In the genomic region with DNA sequence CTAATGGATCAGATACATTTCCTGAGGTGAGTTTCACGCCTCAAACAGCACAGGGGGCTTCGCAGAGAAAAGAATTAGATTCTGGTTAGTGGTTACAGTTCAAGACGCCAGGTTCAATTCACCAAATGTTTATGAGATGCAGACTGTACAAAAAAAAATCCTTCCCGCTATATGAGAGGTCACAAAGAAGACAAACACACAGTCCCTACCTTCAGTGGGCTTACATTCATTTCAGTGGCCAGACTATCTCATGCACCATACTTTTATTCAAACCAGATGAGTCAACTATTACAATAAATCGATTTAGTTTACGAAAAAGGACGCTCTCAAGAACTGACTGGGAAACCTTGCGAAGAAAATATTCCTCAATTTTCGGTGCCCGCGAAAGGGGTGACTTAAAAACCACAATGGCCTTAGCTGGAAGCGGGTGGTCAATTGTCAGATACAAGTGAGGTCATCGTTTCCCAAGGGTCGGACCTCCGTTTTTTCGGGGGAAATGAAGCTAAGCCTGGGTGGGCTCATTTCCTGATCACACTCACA, we compare ENCODE assay signal across 8 cellular contexts. TPM values are rescaled to one million over a fixed set of nuclear protein-coding genes. Genes with fewer than 3 reads are reported as not detected.
A peak's percentile ranks its signal among the peaks of the same experiment; 100 is the strongest.
DNase-seq lines count a peak whose midpoint lies in the region; ATAC-seq, FAIRE-seq and TF ChIP-seq lines count a peak whose summit lies in the region.

No MANE protein-coding gene starts in this region.

- no peak for FAIRE-seq in HTR-8/SVneo (lab: Jason Lieb, UNC)

- WGBS in ovary, 3 donors, result 42 to 47% (median 44%) methylated on average over 16 of the region's 16 CpGs

- peak overlapping the region; percentile 94 for H3K4me3 Mint-ChIP-seq in Calu3 (ENCODE audit: low read depth, unreplicated experiment)

- intact Hi-C loops in Calu3 (cut with micrococcal nuclease; ENCODE audit: unreplicated experiment) (loop anchor here (5.0 kb wide), 1 partner anchor 131 kb away; no protein-coding TSS in a partner anchor), PC-3 (cut with micrococcal nuclease) (no loop called here), ovary (cut with DNase I) (loop anchor here in 1 of 4 donors (10.0 kb wide), 1 partner anchor 128 kb away; no protein-coding TSS in a partner anchor)

- peaks cover 31% of the 10 kb centered on the region for H3K36me3 Mint-ChIP-seq in Calu3 (ENCODE audit: insufficient read depth, unreplicated experiment)

- TF ChIP-seq CTCF in Calu3 (IDR thresholded peaks at IDR 0.05; ENCODE audit: unreplicated experiment) (no peak), PC-3 (conservative IDR thresholded peaks at IDR 0.05; ENCODE audit: low read depth, low read length) (no peak), epithelial cell of esophagus (IDR thresholded peaks at IDR 0.05; ENCODE audit: insufficient read depth, low read depth, low read length, missing control alignments) (no peak), ovary (IDR thresholded peaks at IDR 0.05) (no peak)

- CTCF ChIA-PET in Calu3 (lab: Charles Lee), result no interaction called here
- CTCF ChIA-PET in PC-3 (lab: Charles Lee), result no interaction called here

- peak overlapping the region; percentile 94 for H3K4me2 ChIP-seq in PC-3 (ENCODE audit: low read length)

- peaks cover 68% of the 10 kb centered on the region for H3K79me2 ChIP-seq in PC-3 (ENCODE audit: low read length)

- H3K4me1 Mint-ChIP-seq in Calu3 (ENCODE audit: low read depth, unreplicated experiment), result peaks cover 14% of the 10 kb centered on the region

- H3K27ac ChIP-seq in PC-3 (ENCODE audit: low read length) (peak overlapping the region; percentile 54), ovary (no peak overlapping the region)

- H3K9ac ChIP-seq in PC-3 (ENCODE audit: low read length), result peak overlapping the region; percentile 96

- no peak for TF ChIP-seq POLR2A in ovary (IDR thresholded peaks at IDR 0.05)

- H4K20me1 ChIP-seq in PC-3 (ENCODE audit: low read length), result peaks cover 12% of the 10 kb centered on the region

- no peaks in the 10 kb centered on the region for H3K9me3 Mint-ChIP-seq in Calu3 (ENCODE audit: low read depth, unreplicated experiment)

- peak overlapping the region; percentile 93 for H3K27ac Mint-ChIP-seq in Calu3 (ENCODE audit: unreplicated experiment)

- no peaks in the 10 kb centered on the region for H3K9me3 ChIP-seq in PC-3 (ENCODE audit: low read length)
- H3K9me3 ChIP-seq in ovary, result no peaks in the 10 kb centered on the region

- POLR2A ChIA-PET in PC-3 (lab: Charles Lee; ENCODE audit: unreplicated experiment), result no interaction called here

- no peaks in the 10 kb centered on the region for H3F3A ChIP-seq in PC-3 (ENCODE audit: low read length, unreplicated experiment)

- peaks cover 20% of the 10 kb centered on the region for H3K4me1 ChIP-seq in PC-3 (ENCODE audit: insufficient read depth, low read length)
- peaks cover 9% of the 10 kb centered on the region for H3K4me1 ChIP-seq in ovary (ENCODE audit: insufficient read depth)

- no peak for ATAC-seq in PC-3

- H3K27me3 Mint-ChIP-seq in Calu3 (ENCODE audit: unreplicated experiment), result no peaks in the 10 kb centered on the region

- no peak for TF ChIP-seq EP300 in ovary (IDR thresholded peaks at IDR 0.05)

- H3K9me2 ChIP-seq in PC-3 (replicated peaks; ENCODE audit: low read length), result no peaks in the 10 kb centered on the region

- H3K27me3 ChIP-seq in PC-3 (ENCODE audit: low read length) (no peaks in the 10 kb centered on the region), ovary (no peaks in the 10 kb centered on the region)

- DNase-seq in Calu3 (no peak), PC-3 (no peak), epithelial cell of esophagus (ENCODE audit: low read depth) (no peak), ovary (no peak), HuH-7.5 (ENCODE audit: low spot score) (no peak), HTR-8/SVneo (ENCODE audit: insufficient read length, low spot score) (no peak), NAMALWA (ENCODE audit: low spot score) (no peak), NCI-H2196 treated with DMSO at 0.1 percent for 48 hours (lab: John Stamatoyannopoulos, UW; ENCODE audit: unreplicated experiment) (no peak)

- H2AFZ ChIP-seq in PC-3 (ENCODE audit: low read length), result peak overlapping the region; percentile 99

- H3K36me3 ChIP-seq in PC-3 (ENCODE audit: low read depth, low read length) (peaks cover 9% of the 10 kb centered on the region; the same call in 1 of the 2 replicates), ovary (no peaks in the 10 kb centered on the region)

- TSS peak; percentile 54 for BruUV-seq in Calu3 (replicated peaks; lab: Mats Ljungman, UMichigan)
- no TSS peak for BruUV-seq in PC-3 (replicated peaks; lab: Mats Ljungman, UMichigan)

- H3K4me3 ChIP-seq in PC-3 (ENCODE audit: low read length) (peak overlapping the region; percentile 100), epithelial cell of esophagus (ENCODE audit: low read length) (peak overlapping the region; percentile 90), ovary (peak overlapping the region; percentile 73)

RNA-seq across cellular contexts. Expression of a gene that starts 0.7 kb away (rescaled TPM):
- 22.5 and 23.0 TPM in 2 replicates for total RNA-seq in Calu3 (2022)
- 22.4 and 27.5 TPM in 2 replicates for total RNA-seq in PC-3 (2014; rRNA removed)
- 10 to 100 TPM; 16.1 to 25.6 (median 23.0) TPM for total RNA-seq in ovary
- polyA plus RNA-seq in ovary, result 10 to 100 TPM; 13.0 to 15.1 TPM

RNA-seq across cellular contexts. Expression of a gene that starts 0.7 kb away (rescaled TPM):
- total RNA-seq in Calu3 (2022) (23.9 and 24.3 TPM in 2 replicates), PC-3 (2014; rRNA removed) (28.6 and 35.3 TPM in 2 replicates), ovary (10 to 100 TPM in 5 of 7 donors, 1 to 10 TPM in 2; 8.5 to 16.0 (median 11.9) TPM)
- 10 to 100 TPM in 1 of 2 donors, 1 to 10 TPM in 1; 5.4 to 13.8 TPM for polyA plus RNA-seq in ovary
